17 cellular contexts compared by ENCODE assay signal in the genomic region with DNA sequence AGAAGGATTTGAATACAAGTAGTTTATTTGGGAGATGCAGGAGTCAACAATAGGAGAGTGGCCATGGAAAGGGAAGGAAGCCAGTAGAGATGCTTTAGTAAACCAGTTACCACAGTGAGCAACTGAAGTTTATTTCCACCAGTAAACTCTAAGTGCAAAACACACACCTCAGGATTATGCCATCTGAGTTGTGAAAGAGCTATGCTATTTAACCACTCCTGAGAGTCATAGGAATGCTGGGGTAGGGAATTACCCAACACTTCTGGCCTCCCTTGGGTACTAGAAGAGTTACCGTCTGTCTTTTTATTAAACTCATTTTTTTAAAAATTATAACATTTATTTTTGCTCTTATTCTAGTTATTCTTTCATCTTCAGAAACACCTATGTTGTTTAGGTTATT.
DNase-seq lines count a peak whose midpoint lies in the region; ATAC-seq and TF ChIP-seq lines count a peak whose summit lies in the region.
"Had no signal": no experiment of that assay in that cellular context is flagged by ENCODE, and none has a peak within 500 bp of the region (broad histone marks: within the 10 kb centered on the region; RNA-seq: fewer than 3 reads in every experiment).

No MANE protein-coding gene starts in this region.

- intact Hi-C loops in left lung (cut with DNase I): no loop called here

- H3K27me3 ChIP-seq in left lung (peaks cover 0 to 14% of the 10 kb centered on the region in 2 donors), suprapubic skin (no peaks in the 10 kb centered on the region)

- H3K9me3 ChIP-seq in left lung (no peaks in the 10 kb centered on the region), suprapubic skin (no peaks in the 10 kb centered on the region)

- no peak overlapping the region for H3K27ac ChIP-seq in left lung
- no peak overlapping the region for H3K27ac ChIP-seq in suprapubic skin
- H3K27ac ChIP-seq: PC-9 had no signal

- 81% methylated on average over 1 of the region's 1 CpG for WGBS in suprapubic skin

- no peak for TF ChIP-seq POLR2A in suprapubic skin (IDR thresholded peaks at IDR 0.05)

- ATAC-seq in left lung: peak; percentile 68
- no peak for ATAC-seq in GM21423 (IDR thresholded peaks at IDR 0.05; ENCODE audit: unreplicated experiment)
- ATAC-seq: K562 had no signal

- H3K4me1 ChIP-seq in left lung (no peaks in the 10 kb centered on the region), suprapubic skin (no peaks in the 10 kb centered on the region)

- H3K4me3 ChIP-seq in left lung: no peak overlapping the region
- no peak overlapping the region for H3K4me3 ChIP-seq in suprapubic skin
- H3K4me3 ChIP-seq: K562, PC-9 had no signal

- H3K36me3 ChIP-seq in left lung (no peaks in the 10 kb centered on the region), suprapubic skin (no peaks in the 10 kb centered on the region)

- TF ChIP-seq EP300 in suprapubic skin (IDR thresholded peaks at IDR 0.05): no peak

- peak; percentile 2 for DNase-seq in AG08395 (ENCODE audit: low spot score)
- peak; percentile 24 for DNase-seq in HCEC 1CT
- DNase-seq in astrocyte of the hippocampus (ENCODE audit: low read depth, low spot score): peak; percentile 7
- DNase-seq in left lung: no peak
- no peak for DNase-seq in activated CD8-positive, alpha-beta memory T cell treated with anti-CD3 and anti-CD28 coated beads, Interleukin-2, amount 50 U/mL, for 48 hours
- no peak for DNase-seq in OCI-M2 (lab: John Stamatoyannopoulos, UW; ENCODE audit: unreplicated experiment)
- no peak for DNase-seq in suprapubic skin (ENCODE audit: low spot score in 2 of 2)
- DNase-seq: 8988T; CD4-positive, alpha-beta T cell; DMS153; GDM1; NCI-H1417 treated with DMSO at 0.1 percent for 48 hours; NCI-H187 treated with DMSO at 0.1 percent for 48 hours; NCI-H526; PC-9 had no signal

- TF ChIP-seq CTCF in left lung (IDR thresholded peaks at IDR 0.05): no peak
- TF ChIP-seq CTCF in suprapubic skin (IDR thresholded peaks at IDR 0.05): no peak

Comparison
In these comparisons a context has a peak if more than half of its experiments do, and no peak if none do; other contexts are left out.
1. DNase-seq: peak in AG08395 (single experiment), HCEC 1CT (single experiment) and astrocyte of the hippocampus (single experiment); none in left lung (0 of 2), activated CD8-positive, alpha-beta memory T cell treated with anti-CD3 and anti-CD28 coated beads, Interleukin-2, amount 50 U/mL, for 48 hours (single experiment), OCI-M2 (single experiment) and suprapubic skin (0 of 2).